ENCODE assay signal across 1 cellular context in the genomic region with DNA sequence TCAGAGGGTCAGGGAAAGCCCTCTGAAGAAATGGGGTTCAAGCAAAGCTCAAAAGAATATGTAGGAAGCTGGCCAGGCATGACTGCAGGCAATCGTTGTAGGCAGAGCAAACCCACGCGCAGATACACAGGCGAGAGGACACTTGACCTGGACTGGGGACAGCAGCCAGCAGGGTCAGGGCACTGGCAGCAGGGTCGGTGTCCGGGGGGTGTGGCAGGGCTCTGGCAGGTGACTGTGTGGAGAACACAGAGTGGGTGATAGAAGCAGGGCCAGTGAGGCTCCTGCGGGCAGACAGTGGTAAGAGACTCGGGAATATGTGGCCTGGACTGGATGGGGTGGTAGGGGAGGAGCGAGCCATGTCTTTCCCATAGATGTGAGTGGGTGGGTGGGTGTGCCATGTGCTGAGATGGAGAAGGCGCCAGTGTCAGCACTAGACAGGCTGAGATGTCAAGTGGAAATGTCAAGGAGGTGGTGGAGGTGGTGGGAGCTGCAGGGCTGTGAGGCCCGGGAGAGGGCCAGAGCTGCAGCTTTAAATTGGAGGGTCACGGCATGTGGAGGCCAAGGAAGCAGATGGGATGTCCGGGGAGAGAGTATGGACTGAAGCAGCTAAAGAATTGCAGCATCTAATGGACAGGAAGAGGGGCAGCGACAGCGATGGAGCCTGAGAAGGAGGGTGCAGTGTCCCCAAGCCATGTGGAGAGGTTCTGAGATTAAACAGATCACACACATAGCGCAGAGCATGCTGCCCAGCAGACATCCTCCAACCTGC.
TF ChIP-seq lines count a peak whose summit lies in the region.

No MANE protein-coding gene starts in this region.

TF ChIP-seq in endothelial cell of umbilical vein, 7 proteins besides CTCF, POLR2A, EP300 and RAD21:
- TF ChIP-seq JUN (IDR thresholded peaks at IDR 0.05; ENCODE audit: borderline replicate concordance, insufficient read depth, insufficient read length, low read depth) (no peak), GATA2 (IDR thresholded peaks at IDR 0.05; ENCODE audit: insufficient read depth, insufficient read length, low read depth, low read length) (no peak)
